14 cellular contexts compared by ENCODE assay signal in genomic region chr11:63505857-63506528, GRCh38. TPM values are rescaled to one million over a fixed set of nuclear protein-coding genes. Genes with fewer than 3 reads are reported as not detected.
DNase-seq lines count a peak whose midpoint lies in the region; ATAC-seq, FAIRE-seq and TF ChIP-seq lines count a peak whose summit lies in the region.
"Had no signal": no experiment of that assay in that cellular context is flagged by ENCODE, and none has a peak within 500 bp of the region (broad histone marks: within the 10 kb centered on the region; RNA-seq: fewer than 3 reads in every experiment).

A gene with protein sequence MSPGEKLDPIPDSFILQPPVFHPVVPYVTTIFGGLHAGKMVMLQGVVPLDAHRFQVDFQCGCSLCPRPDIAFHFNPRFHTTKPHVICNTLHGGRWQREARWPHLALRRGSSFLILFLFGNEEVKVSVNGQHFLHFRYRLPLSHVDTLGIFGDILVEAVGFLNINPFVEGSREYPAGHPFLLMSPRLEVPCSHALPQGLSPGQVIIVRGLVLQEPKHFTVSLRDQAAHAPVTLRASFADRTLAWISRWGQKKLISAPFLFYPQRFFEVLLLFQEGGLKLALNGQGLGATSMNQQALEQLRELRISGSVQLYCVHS (plus strand): TSS chr11:63506084. CDS start chr11:63506459, 375 bp downstream.

- DNase-seq in heart left ventricle = peak in 1 of 5 donors; percentile 34
- no peak for DNase-seq in left ventricle myocardium superior
- peak; percentile 96 for DNase-seq in SKM-1 (lab: John Stamatoyannopoulos, UW; ENCODE audit: unreplicated experiment)
- DNase-seq in fibroblast of the aortic adventitia (ENCODE audit: low read depth) = peak; percentile 45
- DNase-seq in upper lobe of left lung = peak; percentile 48 to 49
- DNase-seq in activated CD8-positive, alpha-beta T cell treated with anti-CD3 and anti-CD28 coated beads for 36 hours = no peak
- DNase-seq in urothelium cell line (ENCODE audit: low spot score) = no peak
- DNase-seq in T-helper 9 cell = no peak
- DNase-seq: ACHN; stimulated activated CD8-positive, alpha-beta memory T cell treated with anti-CD3 and anti-CD28 coated beads, Interleukin-4, amount 100 ng/mL, for 48 hours had no signal

- H3K9me3 Mint-ChIP-seq in activated CD8-positive, alpha-beta T cell treated with anti-CD3 and anti-CD28 coated beads for 36 hours = peaks cover 5% of the 10 kb centered on the region

- no peak within 1 kb of the TSS for H3K27ac Mint-ChIP-seq in activated CD8-positive, alpha-beta T cell treated with anti-CD3 and anti-CD28 coated beads for 36 hours

- no peaks in the 10 kb centered on the region for H3K27me3 Mint-ChIP-seq in activated CD8-positive, alpha-beta T cell treated with anti-CD3 and anti-CD28 coated beads for 36 hours

- POLR2A ChIA-PET in activated CD8-positive, alpha-beta T cell treated with anti-CD3 and anti-CD28 coated beads for 36 hours (lab: Charles Lee) = no interaction called here

- ATAC-seq in heart left ventricle (peak in 3 of 4 donors; percentile 10 to 34 (median 14)), left ventricle myocardium superior (no peak), upper lobe of left lung (ENCODE audit: low FRiP score in 2 of 2) (peak in 1 of 2 donors; percentile 51)
- no peak for ATAC-seq in activated CD8-positive, alpha-beta T cell treated with anti-CD3 and anti-CD28 coated beads for 36 hours
- ATAC-seq: body of pancreas, gastrocnemius medialis had no signal

- peaks cover 4% of the 10 kb centered on the region for H3K4me1 Mint-ChIP-seq in activated CD8-positive, alpha-beta T cell treated with anti-CD3 and anti-CD28 coated beads for 36 hours (ENCODE audit: low read depth)

- H3K27ac ChIP-seq in heart left ventricle = peak within 1 kb of the TSS in 1 of 12 donors; percentile 49
- peak within 1 kb of the TSS in 1 of 4 donors; percentile 40 for H3K27ac ChIP-seq in upper lobe of left lung
- H3K27ac ChIP-seq: gastrocnemius medialis had no signal

- WGBS in heart left ventricle, 4 donors = 55 to 57% (median 56%) methylated on average over 13 to 15 of the region's 15 CpGs
- WGBS in upper lobe of left lung, 2 donors = 52 to 56% methylated on average over 7 to 15 of the region's 15 CpGs

- H3K4me3 ChIP-seq in heart left ventricle (peak within 1 kb of the TSS in 1 of 12 donors; percentile 36), fibroblast of the aortic adventitia (ENCODE audit: low read depth, low read length) (no peak within 1 kb of the TSS), upper lobe of left lung (no peak within 1 kb of the TSS)
- H3K4me3 ChIP-seq: body of pancreas, gastrocnemius medialis had no signal

- CTCF ChIA-PET in activated CD8-positive, alpha-beta T cell treated with anti-CD3 and anti-CD28 coated beads for 36 hours (lab: Charles Lee) = interaction anchor here (0.8 to 1.9 kb wide), 4 partner anchors 23 to 132 kb away, joined by 3 to 7 read pairs (median 4); no protein-coding TSS in a partner anchor

- no peak for TF ChIP-seq EP300 in upper lobe of left lung (IDR thresholded peaks at IDR 0.05)

- TF ChIP-seq CTCF in heart left ventricle (IDR thresholded peaks at IDR 0.05) (no peak), fibroblast of the aortic adventitia (IDR thresholded peaks at IDR 0.05; ENCODE audit: insufficient read depth, low read length) (no peak), upper lobe of left lung (IDR thresholded peaks at IDR 0.05) (no peak)
- no peak for TF ChIP-seq CTCF in activated CD8-positive, alpha-beta T cell treated with anti-CD3 and anti-CD28 coated beads for 36 hours (IDR thresholded peaks at IDR 0.05)

- H3K9me3 ChIP-seq in heart left ventricle (peaks cover 0 to 3% (median 0%) of the 10 kb centered on the region in 12 donors), upper lobe of left lung (no peaks in the 10 kb centered on the region)
- H3K9me3 ChIP-seq: body of pancreas, gastrocnemius medialis had no signal

- H3K4me3 Mint-ChIP-seq in activated CD8-positive, alpha-beta T cell treated with anti-CD3 and anti-CD28 coated beads for 36 hours = no peak within 1 kb of the TSS

- H3K36me3 Mint-ChIP-seq in activated CD8-positive, alpha-beta T cell treated with anti-CD3 and anti-CD28 coated beads for 36 hours (ENCODE audit: low read depth) = no peaks in the 10 kb centered on the region

- H3K36me3 ChIP-seq in heart left ventricle = no peaks in the 10 kb centered on the region
- no peaks in the 10 kb centered on the region for H3K36me3 ChIP-seq in upper lobe of left lung
- H3K36me3 ChIP-seq: gastrocnemius medialis had no signal

- H3K27me3 ChIP-seq in heart left ventricle = no peaks in the 10 kb centered on the region
- H3K27me3 ChIP-seq in upper lobe of left lung = no peaks in the 10 kb centered on the region
- H3K27me3 ChIP-seq: body of pancreas, gastrocnemius medialis had no signal

- intact Hi-C loops in heart left ventricle (cut with DNase I) = loop anchor here in 1 of 10 donors (10.0 kb wide), 1 partner anchor 61 kb away; no protein-coding TSS in a partner anchor
- intact Hi-C loops in left ventricle myocardium superior (cut with micrococcal nuclease) = no loop called here
- intact Hi-C loops in activated CD8-positive, alpha-beta T cell treated with anti-CD3 and anti-CD28 coated beads for 36 hours (cut with micrococcal nuclease) = no loop called here

- no peak for FAIRE-seq in urothelium cell line (lab: Jason Lieb, UNC)

- H3K4me1 ChIP-seq in heart left ventricle (peaks cover 0 to 61% (median 11%) of the 10 kb centered on the region in 12 donors), upper lobe of left lung (peaks cover 12 to 32% (median 29%) of the 10 kb centered on the region in 4 donors)

- no peak for TF ChIP-seq POLR2A in heart left ventricle (IDR thresholded peaks at IDR 0.05)
- TF ChIP-seq POLR2A in upper lobe of left lung (IDR thresholded peaks at IDR 0.05) = no peak

RNA-seq across cellular contexts. Expression of the gene that starts here (rescaled TPM):
- total RNA-seq in heart left ventricle = 10 to 100 TPM in 1 of 9 donors, 1 to 10 TPM in 3, under 1 TPM in 3, not detected in 2; 0.32 to 15.1 (median 1.1) TPM
- polyA plus RNA-seq in heart left ventricle = 1 to 10 TPM; 1.2 to 4.6 TPM
- 0.72 TPM for total RNA-seq in left ventricle myocardium superior
- 1.3 TPM in 1 of 2 replicates, not detected in the other for total RNA-seq in fibroblast of the aortic adventitia (ENCODE audit: low replicate concordance)
- total RNA-seq in upper lobe of left lung = 1 to 10 TPM in 1 of 6 donors, under 1 TPM in 3, not detected in 2; 0.61 to 1.8 (median 0.76) TPM
- not detected for total RNA-seq in activated CD8-positive, alpha-beta T cell treated with anti-CD3 and anti-CD28 coated beads for 36 hours
- total RNA-seq: activated CD8-positive, alpha-beta memory T cell treated with anti-CD3 and anti-CD28 coated beads for 36 hours; lung microvascular endothelial cell had no signal

Comparison
In these comparisons a context has a peak if more than half of its experiments do, and no peak if none do; other contexts are left out.
1. ATAC-seq: peak in heart left ventricle (3 of 4); none in left ventricle myocardium superior (single experiment) and activated CD8-positive, alpha-beta T cell treated with anti-CD3 and anti-CD28 coated beads for 36 hours (single experiment).
2. DNase-seq: peak in SKM-1 (single experiment), fibroblast of the aortic adventitia (single experiment) and upper lobe of left lung (2 of 2); none in left ventricle myocardium superior (single experiment), activated CD8-positive, alpha-beta T cell treated with anti-CD3 and anti-CD28 coated beads for 36 hours (single experiment), urothelium cell line (single experiment) and T-helper 9 cell (single experiment).